Comparison of ENCODE assay signal across 2 cellular contexts in the genomic region with DNA sequence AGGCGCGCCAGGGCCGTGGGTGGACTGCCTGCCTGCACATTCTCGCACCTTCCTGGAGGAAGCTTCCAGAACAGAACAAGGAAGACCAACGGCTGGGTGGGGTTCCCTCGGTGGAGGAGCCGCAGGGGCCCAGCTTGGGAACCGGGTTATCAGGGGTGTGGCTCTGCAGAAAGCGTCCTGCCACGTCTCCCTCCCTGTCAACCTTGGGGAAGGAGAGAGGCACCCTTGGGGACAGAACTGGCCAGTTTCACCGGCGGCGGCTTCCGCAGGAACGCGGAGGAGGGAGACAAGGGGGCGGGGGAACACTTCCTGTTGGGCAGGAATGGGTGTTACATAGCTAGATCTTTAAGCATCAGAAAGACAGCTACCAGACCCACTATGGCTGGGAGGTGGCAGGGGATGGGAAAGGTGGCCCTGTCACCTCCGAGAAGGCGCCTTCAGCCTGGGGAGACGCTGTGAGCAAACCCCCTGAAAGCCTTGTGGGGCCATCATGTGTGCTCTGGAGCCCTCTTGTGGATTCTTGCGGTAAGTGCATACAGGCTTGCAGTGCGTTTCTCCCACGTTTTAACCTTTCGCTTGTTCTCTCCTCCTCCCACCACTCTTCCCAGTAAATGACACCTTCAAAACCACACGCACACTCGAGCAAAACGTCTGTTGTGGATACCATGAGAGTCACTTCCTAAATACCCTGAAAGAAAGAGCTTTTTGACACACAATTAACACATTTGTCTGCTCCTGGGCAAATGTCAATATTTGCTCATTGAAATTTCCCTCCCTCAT.
TF ChIP-seq lines count a peak whose summit lies in the region.

No MANE protein-coding gene starts in this region.

TF ChIP-seq in HEK293, 187 proteins besides CTCF, POLR2A, EP300 and RAD21 (continued from another document):
- TF ChIP-seq ZSCAN23 (tag by site-specific recombination; IDR thresholded peaks at IDR 0.05) = no peak
- no peak for TF ChIP-seq ZNF146 (tag by site-specific recombination; IDR thresholded peaks at IDR 0.05)
- TF ChIP-seq SP7 (tag by site-specific recombination; IDR thresholded peaks at IDR 0.05) = peak; percentile 81
- TF ChIP-seq RBAK (tag by site-specific recombination; IDR thresholded peaks at IDR 0.05) = no peak
- peak; percentile 53; the same call in 1 of the 2 replicates for TF ChIP-seq WT1 (tag by site-specific recombination; IDR thresholded peaks at IDR 0.05)
- peak; percentile 75; the same call in 1 of the 2 replicates for TF ChIP-seq ZNF501 (tag by site-specific recombination; IDR thresholded peaks at IDR 0.05)
- TF ChIP-seq, protein P1, sequence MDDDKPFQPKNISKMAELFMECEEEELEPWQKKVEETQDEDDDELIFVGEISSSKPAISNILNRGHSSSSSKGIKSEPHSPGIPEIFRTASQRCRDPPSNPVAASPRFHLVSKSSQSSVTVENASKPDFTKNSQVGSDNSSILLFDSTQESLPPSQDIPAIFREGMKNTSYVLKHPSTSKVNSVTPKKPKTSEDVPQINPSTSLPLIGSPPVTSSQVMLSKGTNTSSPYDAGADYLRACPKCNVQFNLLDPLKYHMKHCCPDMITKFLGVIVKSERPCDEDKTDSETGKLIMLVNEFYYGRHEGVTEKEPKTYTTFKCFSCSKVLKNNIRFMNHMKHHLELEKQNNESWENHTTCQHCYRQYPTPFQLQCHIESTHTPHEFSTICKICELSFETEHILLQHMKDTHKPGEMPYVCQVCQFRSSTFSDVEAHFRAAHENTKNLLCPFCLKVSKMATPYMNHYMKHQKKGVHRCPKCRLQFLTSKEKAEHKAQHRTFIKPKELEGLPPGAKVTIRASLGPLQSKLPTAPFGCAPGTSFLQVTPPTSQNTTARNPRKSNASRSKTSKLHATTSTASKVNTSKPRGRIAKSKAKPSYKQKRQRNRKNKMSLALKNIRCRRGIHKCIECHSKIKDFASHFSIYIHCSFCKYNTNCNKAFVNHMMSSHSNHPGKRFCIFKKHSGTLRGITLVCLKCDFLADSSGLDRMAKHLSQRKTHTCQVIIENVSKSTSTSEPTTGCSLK (tag by site-specific recombination; IDR thresholded peaks at IDR 0.05) = no peak
- TF ChIP-seq ZNF248 (tag by site-specific recombination; IDR thresholded peaks at IDR 0.05) = no peak
- no peak for TF ChIP-seq HOXA7 (CRISPR knock-in tag; IDR thresholded peaks at IDR 0.05; ENCODE audit: borderline replicate concordance)
- no peak for TF ChIP-seq ZNF266 (tag by site-specific recombination; IDR thresholded peaks at IDR 0.05; ENCODE audit: low read depth)
- TF ChIP-seq ZNF558 (tag by site-specific recombination; IDR thresholded peaks at IDR 0.05) = no peak
- TF ChIP-seq KLF10 (tag by site-specific recombination; IDR thresholded peaks at IDR 0.05) = peak; percentile 25; the same call in 1 of the 2 replicates
- TF ChIP-seq ZNF174 (tag by site-specific recombination; IDR thresholded peaks at IDR 0.05) = no peak
- TF ChIP-seq KLF1 (tag by site-specific recombination; IDR thresholded peaks at IDR 0.05) = no peak; the same call in 1 of the 2 replicates
- TF ChIP-seq ZNF112 (tag by site-specific recombination; IDR thresholded peaks at IDR 0.05) = no peak

TF ChIP-seq in K562, 482 proteins besides CTCF, POLR2A, EP300 and RAD21 (continued from another document and continues in another):
- TF ChIP-seq HLTF (IDR thresholded peaks at IDR 0.05) (no peak), NR2C2 (CRISPR knock-in tag; IDR thresholded peaks at IDR 0.05) (no peak), NR2C2 (tag; IDR thresholded peaks at IDR 0.05) (peak; percentile 67), NCOR1 (IDR thresholded peaks at IDR 0.05) (no peak), RBM15 (IDR thresholded peaks at IDR 0.05; ENCODE audit: insufficient read depth, low read length) (no peak), ZNF766 (CRISPR knock-in tag; conservative IDR thresholded peaks at IDR 0.05) (no peak), ZKSCAN1 (IDR thresholded peaks at IDR 0.05; ENCODE audit: low read depth, low read length) (no peak), HMG20A (CRISPR knock-in tag; conservative IDR thresholded peaks at IDR 0.05) (no peak), PCBP1 (IDR thresholded peaks at IDR 0.05; ENCODE audit: low read depth, low read length, poor library complexity, severe bottlenecking) (no peak), XRCC5 (IDR thresholded peaks at IDR 0.05; ENCODE audit: low read depth, low read length) (peak; percentile 94), ZNF707 (CRISPR knock-in tag; conservative IDR thresholded peaks at IDR 0.05) (no peak), ELF2 (CRISPR knock-in tag; IDR thresholded peaks at IDR 0.05) (no peak), EWSR1 (IDR thresholded peaks at IDR 0.05; ENCODE audit: borderline replicate concordance, low read depth, partially characterized antibody) (no peak), EZH2 (IDR thresholded peaks at IDR 0.05; ENCODE audit: borderline replicate concordance, low read depth, low read length) (0 out of 2 replicates have a peak, but pooled peaks have one; percentile 47), ZNF23 (CRISPR knock-in tag; IDR thresholded peaks at IDR 0.05) (no peak), MEIS2 (IDR thresholded peaks at IDR 0.05; ENCODE audit: partially characterized antibody) (no peak), SOX6 (IDR thresholded peaks at IDR 0.05) (peak; percentile 54; the same call in 1 of the 2 replicates), MAFF (IDR thresholded peaks at IDR 0.05; ENCODE audit: low read length) (no peak), TEAD1 (CRISPR knock-in tag; IDR thresholded peaks at IDR 0.05) (no peak; a peak in 1 of 4 replicates)
- TF ChIP-seq, protein P2, sequence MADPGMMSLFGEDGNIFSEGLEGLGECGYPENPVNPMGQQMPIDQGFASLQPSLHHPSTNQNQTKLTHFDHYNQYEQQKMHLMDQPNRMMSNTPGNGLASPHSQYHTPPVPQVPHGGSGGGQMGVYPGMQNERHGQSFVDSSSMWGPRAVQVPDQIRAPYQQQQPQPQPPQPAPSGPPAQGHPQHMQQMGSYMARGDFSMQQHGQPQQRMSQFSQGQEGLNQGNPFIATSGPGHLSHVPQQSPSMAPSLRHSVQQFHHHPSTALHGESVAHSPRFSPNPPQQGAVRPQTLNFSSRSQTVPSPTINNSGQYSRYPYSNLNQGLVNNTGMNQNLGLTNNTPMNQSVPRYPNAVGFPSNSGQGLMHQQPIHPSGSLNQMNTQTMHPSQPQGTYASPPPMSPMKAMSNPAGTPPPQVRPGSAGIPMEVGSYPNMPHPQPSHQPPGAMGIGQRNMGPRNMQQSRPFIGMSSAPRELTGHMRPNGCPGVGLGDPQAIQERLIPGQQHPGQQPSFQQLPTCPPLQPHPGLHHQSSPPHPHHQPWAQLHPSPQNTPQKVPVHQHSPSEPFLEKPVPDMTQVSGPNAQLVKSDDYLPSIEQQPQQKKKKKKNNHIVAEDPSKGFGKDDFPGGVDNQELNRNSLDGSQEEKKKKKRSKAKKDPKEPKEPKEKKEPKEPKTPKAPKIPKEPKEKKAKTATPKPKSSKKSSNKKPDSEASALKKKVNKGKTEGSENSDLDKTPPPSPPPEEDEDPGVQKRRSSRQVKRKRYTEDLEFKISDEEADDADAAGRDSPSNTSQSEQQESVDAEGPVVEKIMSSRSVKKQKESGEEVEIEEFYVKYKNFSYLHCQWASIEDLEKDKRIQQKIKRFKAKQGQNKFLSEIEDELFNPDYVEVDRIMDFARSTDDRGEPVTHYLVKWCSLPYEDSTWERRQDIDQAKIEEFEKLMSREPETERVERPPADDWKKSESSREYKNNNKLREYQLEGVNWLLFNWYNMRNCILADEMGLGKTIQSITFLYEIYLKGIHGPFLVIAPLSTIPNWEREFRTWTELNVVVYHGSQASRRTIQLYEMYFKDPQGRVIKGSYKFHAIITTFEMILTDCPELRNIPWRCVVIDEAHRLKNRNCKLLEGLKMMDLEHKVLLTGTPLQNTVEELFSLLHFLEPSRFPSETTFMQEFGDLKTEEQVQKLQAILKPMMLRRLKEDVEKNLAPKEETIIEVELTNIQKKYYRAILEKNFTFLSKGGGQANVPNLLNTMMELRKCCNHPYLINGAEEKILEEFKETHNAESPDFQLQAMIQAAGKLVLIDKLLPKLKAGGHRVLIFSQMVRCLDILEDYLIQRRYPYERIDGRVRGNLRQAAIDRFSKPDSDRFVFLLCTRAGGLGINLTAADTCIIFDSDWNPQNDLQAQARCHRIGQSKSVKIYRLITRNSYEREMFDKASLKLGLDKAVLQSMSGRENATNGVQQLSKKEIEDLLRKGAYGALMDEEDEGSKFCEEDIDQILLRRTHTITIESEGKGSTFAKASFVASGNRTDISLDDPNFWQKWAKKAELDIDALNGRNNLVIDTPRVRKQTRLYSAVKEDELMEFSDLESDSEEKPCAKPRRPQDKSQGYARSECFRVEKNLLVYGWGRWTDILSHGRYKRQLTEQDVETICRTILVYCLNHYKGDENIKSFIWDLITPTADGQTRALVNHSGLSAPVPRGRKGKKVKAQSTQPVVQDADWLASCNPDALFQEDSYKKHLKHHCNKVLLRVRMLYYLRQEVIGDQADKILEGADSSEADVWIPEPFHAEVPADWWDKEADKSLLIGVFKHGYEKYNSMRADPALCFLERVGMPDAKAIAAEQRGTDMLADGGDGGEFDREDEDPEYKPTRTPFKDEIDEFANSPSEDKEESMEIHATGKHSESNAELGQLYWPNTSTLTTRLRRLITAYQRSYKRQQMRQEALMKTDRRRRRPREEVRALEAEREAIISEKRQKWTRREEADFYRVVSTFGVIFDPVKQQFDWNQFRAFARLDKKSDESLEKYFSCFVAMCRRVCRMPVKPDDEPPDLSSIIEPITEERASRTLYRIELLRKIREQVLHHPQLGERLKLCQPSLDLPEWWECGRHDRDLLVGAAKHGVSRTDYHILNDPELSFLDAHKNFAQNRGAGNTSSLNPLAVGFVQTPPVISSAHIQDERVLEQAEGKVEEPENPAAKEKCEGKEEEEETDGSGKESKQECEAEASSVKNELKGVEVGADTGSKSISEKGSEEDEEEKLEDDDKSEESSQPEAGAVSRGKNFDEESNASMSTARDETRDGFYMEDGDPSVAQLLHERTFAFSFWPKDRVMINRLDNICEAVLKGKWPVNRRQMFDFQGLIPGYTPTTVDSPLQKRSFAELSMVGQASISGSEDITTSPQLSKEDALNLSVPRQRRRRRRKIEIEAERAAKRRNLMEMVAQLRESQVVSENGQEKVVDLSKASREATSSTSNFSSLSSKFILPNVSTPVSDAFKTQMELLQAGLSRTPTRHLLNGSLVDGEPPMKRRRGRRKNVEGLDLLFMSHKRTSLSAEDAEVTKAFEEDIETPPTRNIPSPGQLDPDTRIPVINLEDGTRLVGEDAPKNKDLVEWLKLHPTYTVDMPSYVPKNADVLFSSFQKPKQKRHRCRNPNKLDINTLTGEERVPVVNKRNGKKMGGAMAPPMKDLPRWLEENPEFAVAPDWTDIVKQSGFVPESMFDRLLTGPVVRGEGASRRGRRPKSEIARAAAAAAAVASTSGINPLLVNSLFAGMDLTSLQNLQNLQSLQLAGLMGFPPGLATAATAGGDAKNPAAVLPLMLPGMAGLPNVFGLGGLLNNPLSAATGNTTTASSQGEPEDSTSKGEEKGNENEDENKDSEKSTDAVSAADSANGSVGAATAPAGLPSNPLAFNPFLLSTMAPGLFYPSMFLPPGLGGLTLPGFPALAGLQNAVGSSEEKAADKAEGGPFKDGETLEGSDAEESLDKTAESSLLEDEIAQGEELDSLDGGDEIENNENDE (IDR thresholded peaks at IDR 0.05; ENCODE audit: low read depth, low read length) = no peak
- TF ChIP-seq, protein P3, sequence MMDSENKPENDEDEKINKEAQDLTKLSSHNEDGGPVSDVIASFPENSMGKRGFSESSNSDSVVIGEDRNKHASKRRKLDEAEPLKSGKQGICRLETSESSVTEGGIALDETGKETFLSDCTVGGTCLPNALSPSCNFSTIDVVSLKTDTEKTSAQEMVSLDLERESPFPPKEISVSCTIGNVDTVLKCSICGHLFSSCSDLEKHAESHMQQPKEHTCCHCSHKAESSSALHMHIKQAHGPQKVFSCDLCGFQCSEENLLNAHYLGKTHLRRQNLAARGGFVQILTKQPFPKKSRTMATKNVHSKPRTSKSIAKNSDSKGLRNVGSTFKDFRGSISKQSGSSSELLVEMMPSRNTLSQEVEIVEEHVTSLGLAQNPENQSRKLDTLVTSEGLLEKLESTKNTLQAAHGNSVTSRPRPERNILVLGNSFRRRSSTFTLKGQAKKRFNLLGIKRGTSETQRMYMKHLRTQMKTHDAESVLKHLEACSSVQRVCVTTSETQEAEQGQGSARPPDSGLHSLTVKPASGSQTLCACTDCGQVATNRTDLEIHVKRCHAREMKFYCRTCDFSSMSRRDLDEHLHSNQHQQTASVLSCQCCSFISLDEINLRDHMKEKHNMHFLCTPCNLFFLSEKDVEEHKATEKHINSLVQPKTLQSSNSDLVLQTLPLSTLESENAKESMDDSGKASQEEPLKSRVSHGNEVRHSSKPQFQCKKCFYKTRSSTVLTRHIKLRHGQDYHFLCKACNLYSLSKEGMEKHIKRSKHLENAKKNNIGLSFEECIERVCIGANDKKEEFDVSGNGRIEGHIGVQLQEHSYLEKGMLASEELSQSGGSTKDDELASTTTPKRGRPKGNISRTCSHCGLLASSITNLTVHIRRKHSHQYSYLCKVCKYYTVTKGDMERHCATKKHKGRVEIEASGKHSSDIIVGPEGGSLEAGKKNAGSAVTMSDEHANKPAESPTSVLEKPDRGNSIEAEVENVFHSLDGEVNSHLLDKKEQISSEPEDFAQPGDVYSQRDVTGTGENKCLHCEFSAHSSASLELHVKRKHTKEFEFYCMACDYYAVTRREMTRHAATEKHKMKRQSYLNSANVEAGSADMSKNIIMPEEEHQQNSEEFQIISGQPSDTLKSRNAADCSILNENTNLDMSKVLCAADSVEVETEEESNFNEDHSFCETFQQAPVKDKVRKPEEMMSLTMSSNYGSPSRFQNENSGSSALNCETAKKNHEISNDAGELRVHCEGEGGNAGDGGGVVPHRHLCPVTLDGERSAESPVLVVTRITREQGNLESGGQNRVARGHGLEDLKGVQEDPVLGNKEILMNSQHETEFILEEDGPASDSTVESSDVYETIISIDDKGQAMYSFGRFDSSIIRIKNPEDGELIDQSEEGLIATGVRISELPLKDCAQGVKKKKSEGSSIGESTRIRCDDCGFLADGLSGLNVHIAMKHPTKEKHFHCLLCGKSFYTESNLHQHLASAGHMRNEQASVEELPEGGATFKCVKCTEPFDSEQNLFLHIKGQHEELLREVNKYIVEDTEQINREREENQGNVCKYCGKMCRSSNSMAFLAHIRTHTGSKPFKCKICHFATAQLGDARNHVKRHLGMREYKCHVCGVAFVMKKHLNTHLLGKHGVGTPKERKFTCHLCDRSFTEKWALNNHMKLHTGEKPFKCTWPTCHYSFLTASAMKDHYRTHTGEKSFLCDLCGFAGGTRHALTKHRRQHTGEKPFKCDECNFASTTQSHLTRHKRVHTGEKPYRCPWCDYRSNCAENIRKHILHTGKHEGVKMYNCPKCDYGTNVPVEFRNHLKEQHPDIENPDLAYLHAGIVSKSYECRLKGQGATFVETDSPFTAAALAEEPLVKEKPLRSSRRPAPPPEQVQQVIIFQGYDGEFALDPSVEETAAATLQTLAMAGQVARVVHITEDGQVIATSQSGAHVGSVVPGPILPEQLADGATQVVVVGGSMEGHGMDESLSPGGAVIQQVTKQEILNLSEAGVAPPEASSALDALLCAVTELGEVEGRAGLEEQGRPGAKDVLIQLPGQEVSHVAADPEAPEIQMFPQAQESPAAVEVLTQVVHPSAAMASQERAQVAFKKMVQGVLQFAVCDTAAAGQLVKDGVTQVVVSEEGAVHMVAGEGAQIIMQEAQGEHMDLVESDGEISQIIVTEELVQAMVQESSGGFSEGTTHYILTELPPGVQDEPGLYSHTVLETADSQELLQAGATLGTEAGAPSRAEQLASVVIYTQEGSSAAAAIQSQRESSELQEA (IDR thresholded peaks at IDR 0.05; ENCODE audit: low read depth) = no peak
- TF ChIP-seq, protein P4, sequence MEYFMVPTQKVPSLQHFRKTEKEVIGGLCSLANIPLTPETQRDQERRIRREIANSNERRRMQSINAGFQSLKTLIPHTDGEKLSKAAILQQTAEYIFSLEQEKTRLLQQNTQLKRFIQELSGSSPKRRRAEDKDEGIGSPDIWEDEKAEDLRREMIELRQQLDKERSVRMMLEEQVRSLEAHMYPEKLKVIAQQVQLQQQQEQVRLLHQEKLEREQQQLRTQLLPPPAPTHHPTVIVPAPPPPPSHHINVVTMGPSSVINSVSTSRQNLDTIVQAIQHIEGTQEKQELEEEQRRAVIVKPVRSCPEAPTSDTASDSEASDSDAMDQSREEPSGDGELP (CRISPR knock-in tag; IDR thresholded peaks at IDR 0.05; ENCODE audit: borderline replicate concordance) = peak; percentile 58; the same call in 1 of the 2 replicates
